18 cellular contexts compared by ENCODE assay signal in genomic region chr1:53783056-53783455, GRCh38. TPM values are rescaled to one million over a fixed set of nuclear protein-coding genes. Genes with fewer than 3 reads are reported as not detected.
DNase-seq lines count a peak whose midpoint lies in the region; ATAC-seq lines count a peak whose summit lies in the region.
"Had no signal": no experiment of that assay in that cellular context is flagged by ENCODE, and none has a peak within 500 bp of the region (broad histone marks: within the 10 kb centered on the region; RNA-seq: fewer than 3 reads in every experiment).

No MANE protein-coding gene starts in this region.

- H3K4me3 Mint-ChIP-seq in activated naive CD8-positive, alpha-beta T cell treated with anti-CD3 and anti-CD28 coated beads, Interleukin-2, amount 50 U/mL, for 24 hours: no peak overlapping the region
- H3K4me3 Mint-ChIP-seq: immature natural killer cell; naive thymus-derived CD8-positive, alpha-beta T cell; T-cell had no signal

- peak overlapping the region; percentile 2 to 16 for H3K27ac Mint-ChIP-seq in activated naive CD4-positive, alpha-beta T cell treated with anti-CD3 and anti-CD28 coated beads, Interleukin-2, amount 50 U/mL, for 72 hours
- H3K27ac Mint-ChIP-seq in activated naive CD8-positive, alpha-beta T cell treated with anti-CD3 and anti-CD28 coated beads, Interleukin-2, amount 50 U/mL, for 24 hours: peak overlapping the region; percentile 21
- H3K27ac Mint-ChIP-seq: naive thymus-derived CD8-positive, alpha-beta T cell; T-cell had no signal

- H3K4me1 Mint-ChIP-seq in activated naive CD8-positive, alpha-beta T cell treated with anti-CD3 and anti-CD28 coated beads, Interleukin-2, amount 50 U/mL, for 24 hours: peaks cover 18% of the 10 kb centered on the region
- H3K4me1 Mint-ChIP-seq: immature natural killer cell, T-cell had no signal

- peaks cover 13 to 35% of the 10 kb centered on the region in 2 donors for H3K36me3 Mint-ChIP-seq in activated naive CD4-positive, alpha-beta T cell treated with anti-CD3 and anti-CD28 coated beads, Interleukin-2, amount 50 U/mL, for 72 hours
- peaks cover 61% of the 10 kb centered on the region for H3K36me3 Mint-ChIP-seq in activated naive CD8-positive, alpha-beta T cell treated with anti-CD3 and anti-CD28 coated beads, Interleukin-2, amount 50 U/mL, for 24 hours (ENCODE audit: low read depth)

- H3K9me3 Mint-ChIP-seq in activated naive CD4-positive, alpha-beta T cell treated with anti-CD3 and anti-CD28 coated beads, Interleukin-2, amount 50 U/mL, for 72 hours: no peaks in the 10 kb centered on the region
- no peaks in the 10 kb centered on the region for H3K9me3 Mint-ChIP-seq in activated naive CD8-positive, alpha-beta T cell treated with anti-CD3 and anti-CD28 coated beads, Interleukin-2, amount 50 U/mL, for 24 hours
- H3K9me3 Mint-ChIP-seq: immature natural killer cell; naive thymus-derived CD8-positive, alpha-beta T cell; T-cell had no signal

- ATAC-seq in activated naive CD4-positive, alpha-beta T cell treated with anti-CD3 and anti-CD28 coated beads, Interleukin-2, amount 50 U/mL, for 72 hours: peak; percentile 98 to 99
- ATAC-seq in activated naive CD8-positive, alpha-beta T cell treated with anti-CD3 and anti-CD28 coated beads, Interleukin-2, amount 50 U/mL, for 24 hours: peak; percentile 99
- peak; percentile 93 for ATAC-seq in stimulated activated naive CD8-positive, alpha-beta T cell treated with anti-CD3 and anti-CD28 coated beads, Interleukin-15, Interleukin-2, amounts not matched to agents 100 U/mL and 50 U/mL, for 24 hours
- ATAC-seq: naive thymus-derived CD8-positive, alpha-beta T cell; Right ventricle myocardium inferior; T-cell had no signal

- DNase-seq in activated naive CD4-positive, alpha-beta T cell treated with anti-CD3 and anti-CD28 coated beads, Interleukin-2, amount 50 U/mL, for 72 hours (ENCODE audit: low spot score in 2 of 2): peak in 1 of 2 donors; percentile 4
- DNase-seq in activated naive CD4-positive, alpha-beta T cell treated with anti-CD3 and anti-CD28 coated beads, Interleukin-2, amount 50 U/mL, for 16 hours: no peak
- peak; percentile 34 for DNase-seq in M059J (ENCODE audit: low read depth)
- no peak for DNase-seq in activated naive CD8-positive, alpha-beta T cell treated with anti-CD3 and anti-CD28 coated beads, Interleukin-2, amount 50 U/mL, for 24 hours
- DNase-seq in stimulated activated naive CD8-positive, alpha-beta T cell treated with anti-CD3 and anti-CD28 coated beads, Interleukin-15, Interleukin-2, amounts not matched to agents 100 U/mL and 50 U/mL, for 24 hours: peak; percentile 5
- no peak for DNase-seq in dedifferentiated amniotic fluid mesenchymal stem cell (ENCODE audit: extremely low spot score)
- DNase-seq in cardiac septum (ENCODE audit: low spot score): no peak
- no peak for DNase-seq in LoVo (ENCODE audit: low spot score)
- DNase-seq: activated CD4-positive, CD25-positive, alpha-beta regulatory T cell treated with anti-CD3 and anti-CD28 coated beads, Interleukin-2, amount 50 U/mL, for 72 hours; activated effector memory CD4-positive, alpha-beta T cell treated with Interleukin-2 at 50 U/mL for 16 hours; aorta; colonic mucosa; immature natural killer cell; naive thymus-derived CD8-positive, alpha-beta T cell; NCI-H187; T-cell; uterus had no signal

- intact Hi-C loops in cardiac septum (cut with DNase I): no loop called here

- no peaks in the 10 kb centered on the region for H3K27me3 Mint-ChIP-seq in activated naive CD8-positive, alpha-beta T cell treated with anti-CD3 and anti-CD28 coated beads, Interleukin-2, amount 50 U/mL, for 24 hours
- H3K27me3 Mint-ChIP-seq: naive thymus-derived CD8-positive, alpha-beta T cell; T-cell had no signal

RNA-seq across cellular contexts. Expression of gene GLIS1, which starts 44.1 kb away (rescaled TPM):
- not detected for total RNA-seq in activated naive CD4-positive, alpha-beta T cell treated with anti-CD3 and anti-CD28 coated beads, Interleukin-2, amount 50 U/mL, for 72 hours
- 2.3 and 3.0 TPM in 2 replicates for total RNA-seq in M059J (2014; rRNA removed; shearing (Covaris generic))
- 0.30 TPM for total RNA-seq in cardiac septum
- total RNA-seq: naive thymus-derived CD8-positive, alpha-beta T cell; Right ventricle myocardium inferior; T-cell had no signal

RNA-seq across cellular contexts. Expression of gene NDC1, which starts 55.0 kb away (rescaled TPM):
- 10 to 100 TPM; 17.0 to 33.3 TPM for total RNA-seq in activated naive CD4-positive, alpha-beta T cell treated with anti-CD3 and anti-CD28 coated beads, Interleukin-2, amount 50 U/mL, for 72 hours
- 34.0 and 48.1 TPM in 2 replicates for total RNA-seq in M059J (2014; rRNA removed; shearing (Covaris generic))
- 6.0 TPM for total RNA-seq in cardiac septum

Comparison
In these comparisons a context has a peak if more than half of its experiments do, and no peak if none do; other contexts are left out.
1. DNase-seq: peak in M059J (single experiment) and stimulated activated naive CD8-positive, alpha-beta T cell treated with anti-CD3 and anti-CD28 coated beads, Interleukin-15, Interleukin-2, amounts not matched to agents 100 U/mL and 50 U/mL, for 24 hours (single experiment); none in activated naive CD4-positive, alpha-beta T cell treated with anti-CD3 and anti-CD28 coated beads, Interleukin-2, amount 50 U/mL, for 16 hours (single experiment), activated naive CD8-positive, alpha-beta T cell treated with anti-CD3 and anti-CD28 coated beads, Interleukin-2, amount 50 U/mL, for 24 hours (single experiment), dedifferentiated amniotic fluid mesenchymal stem cell (single experiment), cardiac septum (single experiment) and LoVo (single experiment).
2. Peak in every context shown above with its lines, with median percentiles within 50 percentile points of each other: ATAC-seq.